Comparison of ENCODE assay signal across 15 cellular contexts in genomic region chr7:159212226-159212625, GRCh38.
DNase-seq lines count a peak whose midpoint lies in the region; ATAC-seq and TF ChIP-seq lines count a peak whose summit lies in the region.
"Had no signal": no experiment of that assay in that cellular context is flagged by ENCODE, and none has a peak within 500 bp of the region (broad histone marks: within the 10 kb centered on the region; RNA-seq: fewer than 3 reads in every experiment).

No MANE protein-coding gene starts in this region.

- TF ChIP-seq POLR2A in esophagus muscularis mucosa (IDR thresholded peaks at IDR 0.05; ENCODE audit: low read depth) = no peak

- intact Hi-C loops in left ventricle myocardium inferior (cut with micrococcal nuclease) = no loop called here
- intact Hi-C loops in esophagus muscularis mucosa (cut with DNase I) = no loop called here

- H3K27me3 Mint-ChIP-seq in osteocyte (ENCODE audit: unreplicated experiment) = no peaks in the 10 kb centered on the region
- H3K27me3 Mint-ChIP-seq: B cell; CD4-positive, alpha-beta T cell had no signal

- 91% methylated on average over 4 of the region's 4 CpGs for WGBS in esophagus muscularis mucosa

- H3K27me3 ChIP-seq in left ventricle myocardium inferior (ENCODE audit: low read depth) (peaks cover 34% of the 10 kb centered on the region), right atrium auricular region (no peaks in the 10 kb centered on the region), esophagus muscularis mucosa (no peaks in the 10 kb centered on the region)

- no peaks in the 10 kb centered on the region for H3K36me3 Mint-ChIP-seq in osteocyte (ENCODE audit: unreplicated experiment)
- H3K36me3 Mint-ChIP-seq: IgD-negative memory B cell had no signal

- H3K27ac Mint-ChIP-seq in osteocyte (ENCODE audit: unreplicated experiment) = no peak overlapping the region
- H3K27ac Mint-ChIP-seq: B cell; CD4-positive, alpha-beta T cell; GM23338; H9; IgD-negative memory B cell had no signal

- no peaks in the 10 kb centered on the region for H3K4me1 Mint-ChIP-seq in osteocyte (ENCODE audit: unreplicated experiment)
- H3K4me1 Mint-ChIP-seq: B cell, GM23338, H9, IgD-negative memory B cell had no signal

- ATAC-seq in GM19395 (IDR thresholded peaks at IDR 0.05; ENCODE audit: unreplicated experiment) = no peak
- ATAC-seq: GM23338 had no signal

- peaks cover 4% of the 10 kb centered on the region for H3K9me3 Mint-ChIP-seq in osteocyte (ENCODE audit: unreplicated experiment)
- H3K9me3 Mint-ChIP-seq: CD4-positive, alpha-beta T cell; IgD-negative memory B cell had no signal

- H3K4me3 ChIP-seq in left ventricle myocardium inferior (no peak overlapping the region), right atrium auricular region (no peak overlapping the region), esophagus muscularis mucosa (no peak overlapping the region)
- H3K4me3 ChIP-seq: GM23338 had no signal

- H3K27ac ChIP-seq in left ventricle myocardium inferior (replicated peaks) = peak overlapping the region; percentile 39
- no peak overlapping the region for H3K27ac ChIP-seq in right atrium auricular region
- no peak overlapping the region for H3K27ac ChIP-seq in esophagus muscularis mucosa (replicated peaks in 1 of 4)

- no peak for TF ChIP-seq EP300 in esophagus muscularis mucosa (IDR thresholded peaks at IDR 0.05)

- H3K9me3 ChIP-seq in left ventricle myocardium inferior (replicated peaks) = no peaks in the 10 kb centered on the region
- no peaks in the 10 kb centered on the region for H3K9me3 ChIP-seq in right atrium auricular region
- no peaks in the 10 kb centered on the region for H3K9me3 ChIP-seq in esophagus muscularis mucosa

- H3K36me3 ChIP-seq in left ventricle myocardium inferior (no peaks in the 10 kb centered on the region), right atrium auricular region (no peaks in the 10 kb centered on the region), esophagus muscularis mucosa (no peaks in the 10 kb centered on the region)

- H3K4me1 ChIP-seq in left ventricle myocardium inferior (peaks cover 13% of the 10 kb centered on the region), right atrium auricular region (peaks cover 0 to 10% of the 10 kb centered on the region in 2 donors), esophagus muscularis mucosa (peaks cover 4 to 21% (median 16%) of the 10 kb centered on the region in 4 donors)

- no peak for DNase-seq in left ventricle myocardium inferior
- no peak for DNase-seq in right atrium auricular region (ENCODE audit: low spot score)
- DNase-seq in esophagus muscularis mucosa (ENCODE audit: extremely low spot score) = peak; percentile 70
- peak; percentile 19 for DNase-seq in osteocyte (ENCODE audit: extremely low spot score, unreplicated experiment)
- no peak for DNase-seq in stimulated activated CD4-positive, alpha-beta T cell treated with anti-CD3 and anti-CD28 coated beads, Interleukin-4, amount 100 ng/mL, for 1 hour
- no peak for DNase-seq in AML-193 (lab: John Stamatoyannopoulos, UW)
- DNase-seq: ACHN; Calu3; CD4-positive, alpha-beta T cell; DMS 273 treated with DMSO at 0.1 percent for 48 hours; H9 had no signal

- TF ChIP-seq CTCF in left ventricle myocardium inferior (IDR thresholded peaks at IDR 0.05; ENCODE audit: borderline replicate concordance) (no peak), right atrium auricular region (IDR thresholded peaks at IDR 0.05) (no peak), esophagus muscularis mucosa (IDR thresholded peaks at IDR 0.05) (no peak), osteocyte (IDR thresholded peaks at IDR 0.05) (no peak)

- no peak overlapping the region for H3K4me3 Mint-ChIP-seq in osteocyte (ENCODE audit: unreplicated experiment)
- H3K4me3 Mint-ChIP-seq: B cell; CD4-positive, alpha-beta T cell; GM23338; H9; IgD-negative memory B cell had no signal

Comparison
In these comparisons a context has a peak if more than half of its experiments do, and no peak if none do; other contexts are left out.
1. DNase-seq: peak in esophagus muscularis mucosa (single experiment) and osteocyte (single experiment); none in left ventricle myocardium inferior (single experiment), right atrium auricular region (single experiment), stimulated activated CD4-positive, alpha-beta T cell treated with anti-CD3 and anti-CD28 coated beads, Interleukin-4, amount 100 ng/mL, for 1 hour (single experiment) and AML-193 (0 of 2).